ENCODE assay signal across 11 cellular contexts in the genomic region with DNA sequence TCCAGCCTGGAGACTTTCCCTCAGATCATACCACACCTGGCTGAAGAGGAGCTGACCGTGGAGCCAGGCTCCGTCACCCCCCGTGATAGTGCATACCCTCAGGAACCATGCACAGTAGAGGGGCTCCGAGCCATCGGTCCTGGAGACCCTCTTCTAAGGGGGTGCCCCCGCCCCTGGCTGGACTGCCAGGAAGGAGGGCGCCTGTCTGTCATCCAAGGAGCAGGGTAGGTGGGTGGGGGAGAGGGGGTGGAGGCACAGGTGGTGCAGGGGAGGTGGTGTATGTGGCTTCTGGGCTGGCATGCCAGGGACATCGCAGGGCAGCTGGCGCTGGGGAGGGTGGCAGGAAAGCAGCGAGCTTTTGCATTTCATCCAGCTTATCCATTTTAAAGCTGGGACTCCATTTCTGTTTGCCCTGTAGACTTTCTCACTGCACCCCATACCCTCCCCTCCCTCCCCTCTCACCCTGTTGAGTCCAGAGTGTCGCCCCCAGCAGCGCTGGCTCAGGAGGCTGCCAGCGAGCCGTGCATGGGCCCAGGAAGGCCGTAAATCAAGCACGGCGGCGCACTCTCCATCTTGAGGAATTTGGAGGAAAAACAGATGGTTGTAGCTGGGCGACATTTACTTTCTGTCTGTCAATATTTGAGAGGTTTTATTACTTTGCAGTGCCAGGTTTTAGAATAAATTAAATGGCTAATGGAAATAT. TPM values are rescaled to one million over a fixed set of nuclear protein-coding genes. Genes with fewer than 3 reads are reported as not detected.
DNase-seq lines count a peak whose midpoint lies in the region; ATAC-seq and TF ChIP-seq lines count a peak whose summit lies in the region.
"Had no signal": no experiment of that assay in that cellular context is flagged by ENCODE, and none has a peak within 500 bp of the region (broad histone marks: within the 10 kb centered on the region; RNA-seq: fewer than 3 reads in every experiment).

No MANE protein-coding gene starts in this region.

- H3K9me3 Mint-ChIP-seq in natural killer cell: no peaks in the 10 kb centered on the region
- no peaks in the 10 kb centered on the region for H3K9me3 Mint-ChIP-seq in natural killer cell treated with Interleukin-12 subunit alpha and Interleukin-12 subunit beta and Interleukin-15 and Interleukin-18, amount 100 ng/mL, for 72 hours
- H3K9me3 Mint-ChIP-seq: central memory CD8-positive, alpha-beta T cell had no signal

- no peak overlapping the region for H3K4me3 ChIP-seq in esophagus squamous epithelium

- DNase-seq in natural killer cell (peak; percentile 2), esophagus squamous epithelium (lab: John Stamatoyannopoulos, UW) (no peak), posterior cingulate gyrus (peak in 8 of 10 donors; percentile 15 to 89 (median 49)), C1 segment of cervical spinal cord (lab: John Stamatoyannopoulos, UW) (no peak), NCI-H226 (no peak), substantia nigra (lab: John Stamatoyannopoulos, UW) (no peak)
- no peak for DNase-seq in natural killer cell treated with Interleukin-12 subunit alpha and Interleukin-12 subunit beta and Interleukin-15 and Interleukin-18, amount 100 ng/mL, for 72 hours (ENCODE audit: low spot score)
- DNase-seq in activated CD8-positive, alpha-beta memory T cell treated with anti-CD3 and anti-CD28 coated beads, Interleukin-2, amount 50 U/mL, for 48 hours: no peak
- DNase-seq: activated CD4-positive, alpha-beta T cell treated with anti-CD3 and anti-CD28 coated beads, Interleukin-2, amount 50 U/mL, for 1 hour; NCI-H187 treated with DMSO at 0.1 percent for 48 hours had no signal

- H3K27me3 Mint-ChIP-seq in natural killer cell (ENCODE audit: low read depth in 2 of 2): peaks cover 0 to 3% of the 10 kb centered on the region in 2 donors
- peaks cover 0 to 8% of the 10 kb centered on the region in 2 donors for H3K27me3 Mint-ChIP-seq in natural killer cell treated with Interleukin-12 subunit alpha and Interleukin-12 subunit beta and Interleukin-15 and Interleukin-18, amount 100 ng/mL, for 72 hours

- no peak for TF ChIP-seq CTCF in natural killer cell (IDR thresholded peaks at IDR 0.05)
- no peak for TF ChIP-seq CTCF in esophagus squamous epithelium (IDR thresholded peaks at IDR 0.05)

- no peak overlapping the region for H3K4me3 Mint-ChIP-seq in natural killer cell
- H3K4me3 Mint-ChIP-seq in natural killer cell treated with Interleukin-12 subunit alpha and Interleukin-12 subunit beta and Interleukin-15 and Interleukin-18, amount 100 ng/mL, for 72 hours: no peak overlapping the region
- H3K4me3 Mint-ChIP-seq: central memory CD8-positive, alpha-beta T cell had no signal

- H3K36me3 Mint-ChIP-seq in natural killer cell: no peaks in the 10 kb centered on the region
- no peaks in the 10 kb centered on the region for H3K36me3 Mint-ChIP-seq in natural killer cell treated with Interleukin-12 subunit alpha and Interleukin-12 subunit beta and Interleukin-15 and Interleukin-18, amount 100 ng/mL, for 72 hours

- peak overlapping the region; percentile 57 to 85 (median 72) for H3K27ac ChIP-seq in esophagus squamous epithelium
- no peak overlapping the region for H3K27ac ChIP-seq in substantia nigra (ENCODE audit: low read depth, low read length, poor library complexity, severe bottlenecking)

- WGBS in esophagus squamous epithelium, 2 donors: 46 to 60% methylated on average over 6 to 9 of the region's 19 CpGs

- no peaks in the 10 kb centered on the region for H3K9me3 ChIP-seq in esophagus squamous epithelium

- no peak for ATAC-seq in natural killer cell
- no peak for ATAC-seq in natural killer cell treated with Interleukin-12 subunit alpha and Interleukin-12 subunit beta and Interleukin-15 and Interleukin-18, amount 100 ng/mL, for 72 hours

- H3K4me1 ChIP-seq in esophagus squamous epithelium: peaks cover 44 to 100% (median 73%) of the 10 kb centered on the region in 3 donors

- H3K36me3 ChIP-seq in esophagus squamous epithelium: no peaks in the 10 kb centered on the region

- peaks cover 17 to 21% of the 10 kb centered on the region in 2 donors for H3K4me1 Mint-ChIP-seq in natural killer cell
- H3K4me1 Mint-ChIP-seq in natural killer cell treated with Interleukin-12 subunit alpha and Interleukin-12 subunit beta and Interleukin-15 and Interleukin-18, amount 100 ng/mL, for 72 hours (ENCODE audit: low read depth in 2 of 2): peaks cover 16 to 18% of the 10 kb centered on the region in 2 donors

- H3K27ac Mint-ChIP-seq in natural killer cell: no peak overlapping the region
- H3K27ac Mint-ChIP-seq in natural killer cell treated with Interleukin-12 subunit alpha and Interleukin-12 subunit beta and Interleukin-15 and Interleukin-18, amount 100 ng/mL, for 72 hours: no peak overlapping the region

- intact Hi-C loops in natural killer cell (cut with micrococcal nuclease) (no loop called here), esophagus squamous epithelium (cut with DNase I) (no loop called here), posterior cingulate gyrus (cut with DNase I) (no loop called here)

- TF ChIP-seq POLR2A in esophagus squamous epithelium (IDR thresholded peaks at IDR 0.05): no peak

- H3K27me3 ChIP-seq in esophagus squamous epithelium: no peaks in the 10 kb centered on the region

RNA-seq across cellular contexts. Expression of gene HS6ST1, which starts 56.2 kb away (rescaled TPM):
- total RNA-seq in natural killer cell: 10 to 100 TPM; 18.9 to 35.9 (median 28.8) TPM
- 10 to 100 TPM; 17.5 to 25.5 TPM for total RNA-seq in natural killer cell treated with Interleukin-12 subunit alpha and Interleukin-12 subunit beta and Interleukin-15 and Interleukin-18, amount 100 ng/mL, for 72 hours
- total RNA-seq in esophagus squamous epithelium: 10 to 100 TPM; 44.7 to 73.8 (median 56.8) TPM

Comparison
In these comparisons a context has a peak if more than half of its experiments do, and no peak if none do; other contexts are left out.
1. DNase-seq: peak in natural killer cell (single experiment) and posterior cingulate gyrus (8 of 10); none in natural killer cell treated with Interleukin-12 subunit alpha and Interleukin-12 subunit beta and Interleukin-15 and Interleukin-18, amount 100 ng/mL, for 72 hours (single experiment), esophagus squamous epithelium (single experiment), C1 segment of cervical spinal cord (0 of 14), NCI-H226 (single experiment), activated CD8-positive, alpha-beta memory T cell treated with anti-CD3 and anti-CD28 coated beads, Interleukin-2, amount 50 U/mL, for 48 hours (single experiment) and substantia nigra (0 of 49).